Comparison of ENCODE assay signal across 9 cellular contexts in genomic region chr11:76846441-76846840, GRCh38.
"Had no signal": no experiment of that assay in that cellular context is flagged by ENCODE, and none has a peak within 500 bp of the region (broad histone marks: within the 10 kb centered on the region; RNA-seq: fewer than 3 reads in every experiment).

No MANE protein-coding gene starts in this region.

- H3K4me3 ChIP-seq: GM23338 had no signal

- H3K27ac ChIP-seq: KMS-11 had no signal

- H3K4me2 ChIP-seq: GM23338, KMS-11 had no signal

- ATAC-seq: GM23338 had no signal

- H3K9me3 Mint-ChIP-seq: GM23338 had no signal

- H3K9ac ChIP-seq: KMS-11 had no signal

- H2AFZ ChIP-seq: GM23338 had no signal

- H3K4me3 Mint-ChIP-seq: GM23338, H9 had no signal

- H3K27ac Mint-ChIP-seq: GM23338, H9 had no signal

- FAIRE-seq: H1, H54, HTR-8/SVneo had no signal

- DNase-seq: H9, HCEC 1CT, IMR-90, KBM-7 had no signal
